ENCODE assay signal across 13 cellular contexts in the genomic region with DNA sequence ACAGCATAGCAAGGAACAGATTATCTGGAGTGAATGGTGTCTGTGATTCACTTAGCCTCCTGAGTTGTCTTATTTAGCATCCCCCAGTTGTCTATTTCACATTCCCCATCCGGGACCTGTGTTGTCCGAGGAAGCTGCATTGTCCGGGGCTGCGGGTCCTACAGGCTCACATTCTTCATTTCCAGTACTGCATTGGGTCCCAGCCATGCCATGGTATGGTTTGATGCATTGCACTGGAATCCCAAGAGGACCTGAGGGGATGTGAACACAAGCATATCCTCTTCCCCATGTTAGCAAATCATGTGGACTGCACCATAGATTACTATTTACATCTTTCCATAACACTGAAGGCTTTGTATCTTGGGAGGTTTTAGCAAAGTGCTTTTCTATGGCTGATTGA. TPM values are rescaled to one million over a fixed set of nuclear protein-coding genes. Genes with fewer than 3 reads are reported as not detected.
DNase-seq lines count a peak whose midpoint lies in the region; ATAC-seq and TF ChIP-seq lines count a peak whose summit lies in the region.
"Had no signal": no experiment of that assay in that cellular context is flagged by ENCODE, and none has a peak within 500 bp of the region (broad histone marks: within the 10 kb centered on the region; RNA-seq: fewer than 3 reads in every experiment).

No MANE protein-coding gene starts in this region.

- H3K36me3 ChIP-seq in colonic mucosa (no peaks in the 10 kb centered on the region), muscle layer of duodenum (ENCODE audit: control insufficient read depth in 1 of 2, insufficient read depth in 2 of 2, low read length in 2 of 2) (no peaks in the 10 kb centered on the region)
- no peaks in the 10 kb centered on the region for H3K36me3 ChIP-seq in CD8-positive, alpha-beta memory T cell (ENCODE audit: insufficient read depth, low read length)

- POLR2A ChIA-PET in CD8-positive, alpha-beta memory T cell (lab: Charles Lee), result interaction anchor here (0.6 kb wide), 1 partner anchor 184 kb away, joined by 3 read pairs; no protein-coding TSS in a partner anchor

- BruUV-seq in Calu3 (replicated peaks; lab: Mats Ljungman, UMichigan), result no TSS peak

- no peaks in the 10 kb centered on the region for H3K9me3 Mint-ChIP-seq in stimulated activated naive B cell treated with anti-CD40 and anti-IgM and Interleukin-4, amounts not matched to agents 10 μg/mL and 1 μg/mL and 100 μg/mL, for 72 hours
- H3K9me3 Mint-ChIP-seq in Calu3 (ENCODE audit: low read depth, unreplicated experiment), result no peaks in the 10 kb centered on the region
- no peaks in the 10 kb centered on the region for H3K9me3 Mint-ChIP-seq in activated CD4-positive, alpha-beta T cell treated with anti-CD3 and anti-CD28 coated beads, Interleukin-2, amount 10 ng/mL, durations not matched to agents 24 days and 14 days
- no peaks in the 10 kb centered on the region for H3K9me3 Mint-ChIP-seq in CD8-positive, alpha-beta memory T cell
- H3K9me3 Mint-ChIP-seq: CD14-positive monocyte; CD8-positive, alpha-beta T cell had no signal

- CTCF ChIA-PET in Calu3 (lab: Charles Lee), result no interaction called here
- CTCF ChIA-PET in CD8-positive, alpha-beta memory T cell (lab: Charles Lee), result no interaction called here

- no peak for TF ChIP-seq CTCF in colonic mucosa (IDR thresholded peaks at IDR 0.05)
- TF ChIP-seq CTCF in Calu3 (IDR thresholded peaks at IDR 0.05; ENCODE audit: unreplicated experiment), result no peak

- H3K4me3 Mint-ChIP-seq in stimulated activated naive B cell treated with anti-CD40 and anti-IgM and Interleukin-4, amounts not matched to agents 10 μg/mL and 1 μg/mL and 100 μg/mL, for 72 hours, result no peak overlapping the region
- no peak overlapping the region for H3K4me3 Mint-ChIP-seq in Calu3 (ENCODE audit: low read depth, unreplicated experiment)
- H3K4me3 Mint-ChIP-seq in activated CD4-positive, alpha-beta T cell treated with anti-CD3 and anti-CD28 coated beads, Interleukin-2, amount 10 ng/mL, durations not matched to agents 24 days and 14 days, result no peak overlapping the region
- H3K4me3 Mint-ChIP-seq in CD8-positive, alpha-beta memory T cell, result no peak overlapping the region
- H3K4me3 Mint-ChIP-seq: CD14-positive monocyte; CD8-positive, alpha-beta T cell had no signal

- peak overlapping the region in 1 of 2 donors; percentile 94 for H3K9ac ChIP-seq in colonic mucosa (ENCODE audit: low read depth in 2 of 2, low read length in 2 of 2)
- H3K9ac ChIP-seq: GM23248 had no signal

- H3K27ac ChIP-seq in colonic mucosa (peak overlapping the region; percentile 86), muscle layer of duodenum (ENCODE audit: low read length) (peak overlapping the region; percentile 86)
- H3K27ac ChIP-seq in CD8-positive, alpha-beta memory T cell (ENCODE audit: low read depth, low read length), result no peak overlapping the region
- H3K27ac ChIP-seq: GM23248, HL-60 had no signal

- H3K27ac Mint-ChIP-seq in stimulated activated naive B cell treated with anti-CD40 and anti-IgM and Interleukin-4, amounts not matched to agents 10 μg/mL and 1 μg/mL and 100 μg/mL, for 72 hours, result peak overlapping the region; percentile 31
- no peak overlapping the region for H3K27ac Mint-ChIP-seq in Calu3 (ENCODE audit: unreplicated experiment)
- H3K27ac Mint-ChIP-seq in activated CD4-positive, alpha-beta T cell treated with anti-CD3 and anti-CD28 coated beads, Interleukin-2, amount 10 ng/mL, durations not matched to agents 24 days and 14 days, result no peak overlapping the region
- no peak overlapping the region for H3K27ac Mint-ChIP-seq in CD8-positive, alpha-beta memory T cell
- H3K27ac Mint-ChIP-seq: CD8-positive, alpha-beta T cell had no signal

- H3K27me3 ChIP-seq in colonic mucosa, result no peaks in the 10 kb centered on the region
- no peaks in the 10 kb centered on the region for H3K27me3 ChIP-seq in muscle layer of duodenum (ENCODE audit: low read depth, low read length)
- H3K27me3 ChIP-seq in CD8-positive, alpha-beta memory T cell (ENCODE audit: insufficient read depth, low read length, poor library complexity, severe bottlenecking), result no peaks in the 10 kb centered on the region

- H3K9me3 ChIP-seq in colonic mucosa, result no peaks in the 10 kb centered on the region
- no peaks in the 10 kb centered on the region for H3K9me3 ChIP-seq in muscle layer of duodenum (ENCODE audit: control insufficient read depth in 1 of 2, low read length in 2 of 2)
- no peaks in the 10 kb centered on the region for H3K9me3 ChIP-seq in CD8-positive, alpha-beta memory T cell (ENCODE audit: low read length)
- H3K9me3 ChIP-seq: Caco-2 had no signal

- H3K4me3 ChIP-seq in colonic mucosa (peak overlapping the region; percentile 36), muscle layer of duodenum (ENCODE audit: low read depth in 1 of 2, low read length in 2 of 2) (peak overlapping the region in 1 of 2 donors; percentile 70)
- no peak overlapping the region for H3K4me3 ChIP-seq in CD8-positive, alpha-beta memory T cell (ENCODE audit: low read length)
- H3K4me3 ChIP-seq: GM23248 had no signal

- peaks cover 18 to 51% of the 10 kb centered on the region in 2 donors for H3K27me3 Mint-ChIP-seq in stimulated activated naive B cell treated with anti-CD40 and anti-IgM and Interleukin-4, amounts not matched to agents 10 μg/mL and 1 μg/mL and 100 μg/mL, for 72 hours
- H3K27me3 Mint-ChIP-seq in Calu3 (ENCODE audit: unreplicated experiment), result peaks cover 98% of the 10 kb centered on the region
- H3K27me3 Mint-ChIP-seq in activated CD4-positive, alpha-beta T cell treated with anti-CD3 and anti-CD28 coated beads, Interleukin-2, amount 10 ng/mL, durations not matched to agents 24 days and 14 days, result peaks cover 28% of the 10 kb centered on the region
- peaks cover 31 to 65% of the 10 kb centered on the region in 2 donors for H3K27me3 Mint-ChIP-seq in CD8-positive, alpha-beta memory T cell

- H3K4me1 ChIP-seq in colonic mucosa, result peaks cover 18% of the 10 kb centered on the region
- H3K4me1 ChIP-seq in muscle layer of duodenum (ENCODE audit: control insufficient read depth in 1 of 2, insufficient read depth in 2 of 2, low read length in 2 of 2), result peaks cover 16 to 17% of the 10 kb centered on the region in 2 donors
- H3K4me1 ChIP-seq in CD8-positive, alpha-beta memory T cell (ENCODE audit: insufficient read depth, low read length), result no peaks in the 10 kb centered on the region

- no peaks in the 10 kb centered on the region for H3K36me3 Mint-ChIP-seq in stimulated activated naive B cell treated with anti-CD40 and anti-IgM and Interleukin-4, amounts not matched to agents 10 μg/mL and 1 μg/mL and 100 μg/mL, for 72 hours
- no peaks in the 10 kb centered on the region for H3K36me3 Mint-ChIP-seq in Calu3 (ENCODE audit: insufficient read depth, unreplicated experiment)
- H3K36me3 Mint-ChIP-seq in activated CD4-positive, alpha-beta T cell treated with anti-CD3 and anti-CD28 coated beads, Interleukin-2, amount 10 ng/mL, durations not matched to agents 24 days and 14 days (ENCODE audit: low read depth), result no peaks in the 10 kb centered on the region
- H3K36me3 Mint-ChIP-seq in CD8-positive, alpha-beta memory T cell, result no peaks in the 10 kb centered on the region
- H3K36me3 Mint-ChIP-seq: CD14-positive monocyte; CD8-positive, alpha-beta T cell had no signal

- DNase-seq in colonic mucosa (no peak), Calu3 (no peak)
- no peak for DNase-seq in stimulated activated naive B cell treated with anti-CD40 and anti-IgM and Interleukin-4, amounts not matched to agents 10 μg/mL and 1 μg/mL and 100 μg/mL, for 72 hours
- DNase-seq in activated CD4-positive, alpha-beta T cell treated with anti-CD3 and anti-CD28 coated beads, Interleukin-2, amount 10 ng/mL, durations not matched to agents 24 days and 14 days, result no peak
- DNase-seq in CD8-positive, alpha-beta memory T cell, result no peak
- DNase-seq: CD8-positive, alpha-beta T cell; GM23248 had no signal

- ATAC-seq in stimulated activated naive B cell treated with anti-CD40 and anti-IgM and Interleukin-4, amounts not matched to agents 10 μg/mL and 1 μg/mL and 100 μg/mL, for 72 hours (replicated peaks), result no peak
- ATAC-seq: CD8-positive, alpha-beta T cell; HCT116 had no signal

- intact Hi-C loops in colonic mucosa (cut with DNase I) (no loop called here), Calu3 (cut with micrococcal nuclease; ENCODE audit: unreplicated experiment) (no loop called here)
- intact Hi-C loops in activated CD4-positive, alpha-beta T cell treated with anti-CD3 and anti-CD28 coated beads, Interleukin-2, amount 10 ng/mL, durations not matched to agents 24 days and 14 days (cut with micrococcal nuclease), result no loop called here

- H3K4me1 Mint-ChIP-seq in stimulated activated naive B cell treated with anti-CD40 and anti-IgM and Interleukin-4, amounts not matched to agents 10 μg/mL and 1 μg/mL and 100 μg/mL, for 72 hours, result peaks cover 21 to 45% of the 10 kb centered on the region in 2 donors
- H3K4me1 Mint-ChIP-seq in Calu3 (ENCODE audit: low read depth, unreplicated experiment), result no peaks in the 10 kb centered on the region
- no peaks in the 10 kb centered on the region for H3K4me1 Mint-ChIP-seq in activated CD4-positive, alpha-beta T cell treated with anti-CD3 and anti-CD28 coated beads, Interleukin-2, amount 10 ng/mL, durations not matched to agents 24 days and 14 days
- no peaks in the 10 kb centered on the region for H3K4me1 Mint-ChIP-seq in CD8-positive, alpha-beta memory T cell

RNA-seq across cellular contexts. Expression of gene PRELP, which starts 48.2 kb away (rescaled TPM):
- total RNA-seq in colonic mucosa, result 1 to 10 TPM; 2.4 to 9.3 TPM
- not detected in 2 replicates for total RNA-seq in Calu3 (2022)
- not detected in 2 replicates for total RNA-seq in activated CD4-positive, alpha-beta T cell treated with anti-CD3 and anti-CD28 coated beads, Interleukin-2, amount 10 ng/mL, durations not matched to agents 24 days and 14 days
- not detected for total RNA-seq in CD8-positive, alpha-beta memory T cell
- not detected for polyA plus RNA-seq in CD8-positive, alpha-beta memory T cell
- total RNA-seq: A673; Caco-2; CD8-positive, alpha-beta T cell had no signal
- polyA plus RNA-seq: CD14-positive monocyte had no signal
